9 cellular contexts compared by ENCODE assay signal in genomic region chr9:103789686-103790085, GRCh38.
DNase-seq lines count a peak whose midpoint lies in the region; ATAC-seq and FAIRE-seq lines count a peak whose summit lies in the region.
"Had no signal": no experiment of that assay in that cellular context is flagged by ENCODE, and none has a peak within 500 bp of the region (broad histone marks: within the 10 kb centered on the region; RNA-seq: fewer than 3 reads in every experiment).

No MANE protein-coding gene starts in this region.

- ATAC-seq in GM19455 (IDR thresholded peaks at IDR 0.05; ENCODE audit: unreplicated experiment) (peak; percentile 92), HG03354 (IDR thresholded peaks at IDR 0.05; ENCODE audit: poor library complexity, severe bottlenecking, unreplicated experiment) (peak; percentile 97), right cardiac atrium (no peak)

- no peak overlapping the region for H3K4me3 ChIP-seq in right cardiac atrium (ENCODE audit: low read length)

- no peaks in the 10 kb centered on the region for H3K9me3 ChIP-seq in right cardiac atrium (ENCODE audit: control insufficient read depth, low read length)

- intact Hi-C loops in right cardiac atrium (cut with DNase I): no loop called here

- WGBS in right cardiac atrium: 80% methylated on average over 2 of the region's 2 CpGs

- peaks cover 1% of the 10 kb centered on the region for H3K9me3 Mint-ChIP-seq in activated naive CD8-positive, alpha-beta T cell treated with anti-CD3 and anti-CD28 coated beads for 36 hours

- FAIRE-seq in urothelium cell line (lab: Jason Lieb, UNC): no peak
- FAIRE-seq: endometrium had no signal

- no peak overlapping the region for H3K27ac Mint-ChIP-seq in activated naive CD8-positive, alpha-beta T cell treated with anti-CD3 and anti-CD28 coated beads for 36 hours

- H3K36me3 Mint-ChIP-seq in activated naive CD8-positive, alpha-beta T cell treated with anti-CD3 and anti-CD28 coated beads for 36 hours: no peaks in the 10 kb centered on the region

- H3K27ac ChIP-seq in right cardiac atrium (ENCODE audit: low read length): no peak overlapping the region

- H3K27me3 Mint-ChIP-seq in activated naive CD8-positive, alpha-beta T cell treated with anti-CD3 and anti-CD28 coated beads for 36 hours: no peaks in the 10 kb centered on the region

- no peaks in the 10 kb centered on the region for H3K27me3 ChIP-seq in right cardiac atrium (ENCODE audit: control insufficient read depth, insufficient read depth)

- no peaks in the 10 kb centered on the region for H3K4me1 Mint-ChIP-seq in activated naive CD8-positive, alpha-beta T cell treated with anti-CD3 and anti-CD28 coated beads for 36 hours

- peak; percentile 61 for DNase-seq in ELR (ENCODE audit: low read depth)
- peak; percentile 46 for DNase-seq in amniotic epithelial cell (ENCODE audit: low read depth)
- DNase-seq in urothelium cell line (ENCODE audit: low spot score): peak; percentile 10
- DNase-seq in activated naive CD8-positive, alpha-beta T cell treated with anti-CD3 and anti-CD28 coated beads for 36 hours: no peak
- no peak for DNase-seq in NCI-H1694 (lab: John Stamatoyannopoulos, UW)
- DNase-seq in right cardiac atrium: no peak

- no peaks in the 10 kb centered on the region for H3K4me1 ChIP-seq in right cardiac atrium (ENCODE audit: control insufficient read depth, insufficient read depth, low read length)

- no peak overlapping the region for H3K4me3 Mint-ChIP-seq in activated naive CD8-positive, alpha-beta T cell treated with anti-CD3 and anti-CD28 coated beads for 36 hours

Comparison
In these comparisons a context has a peak if more than half of its experiments do, and no peak if none do; other contexts are left out.
1. DNase-seq: peak in ELR (single experiment), amniotic epithelial cell (single experiment) and urothelium cell line (single experiment); none in activated naive CD8-positive, alpha-beta T cell treated with anti-CD3 and anti-CD28 coated beads for 36 hours (single experiment), NCI-H1694 (single experiment) and right cardiac atrium (0 of 3).
2. ATAC-seq: peak in GM19455 (single experiment) and HG03354 (single experiment); none in right cardiac atrium (0 of 2).